ENCODE assay signal across 19 cellular contexts in genomic region chr3:189490337-189490736, GRCh38.
DNase-seq lines count a peak whose midpoint lies in the region; ATAC-seq, FAIRE-seq and TF ChIP-seq lines count a peak whose summit lies in the region.
"Had no signal": no experiment of that assay in that cellular context is flagged by ENCODE, and none has a peak within 500 bp of the region (broad histone marks: within the 10 kb centered on the region; RNA-seq: fewer than 3 reads in every experiment).

No MANE protein-coding gene starts in this region.

- H3K27me3 ChIP-seq in RWPE2 (ENCODE audit: insufficient read depth, poor library complexity, severe bottlenecking) (no peaks in the 10 kb centered on the region), foreskin keratinocyte (no peaks in the 10 kb centered on the region), small intestine (ENCODE audit: control insufficient read depth in 2 of 2, insufficient read depth in 2 of 2, low read length in 2 of 2) (peaks cover 0 to 2% of the 10 kb centered on the region in 2 donors), body of pancreas (no peaks in the 10 kb centered on the region)
- H3K27me3 ChIP-seq: SJSA1 had no signal

- H3K4me3 ChIP-seq in RWPE2 (ENCODE audit: severe bottlenecking) = no peak overlapping the region
- no peak overlapping the region for H3K4me3 ChIP-seq in small intestine (ENCODE audit: low read depth in 1 of 2, low read length in 2 of 2)
- H3K4me3 ChIP-seq in body of pancreas = no peak overlapping the region
- H3K4me3 ChIP-seq: SJSA1 had no signal

- TF ChIP-seq POLR2A in body of pancreas (IDR thresholded peaks at IDR 0.05) = no peak

- peak; percentile 62 for ATAC-seq in HG02610 (IDR thresholded peaks at IDR 0.05; ENCODE audit: unreplicated experiment)
- ATAC-seq in RWPE2 (ENCODE audit: low read depth) = peak; percentile 69
- ATAC-seq in foreskin keratinocyte = peak; percentile 48
- ATAC-seq in body of pancreas = no peak

- H3K36me3 ChIP-seq in RWPE2 (ENCODE audit: low read depth) = no peaks in the 10 kb centered on the region
- no peaks in the 10 kb centered on the region for H3K36me3 ChIP-seq in small intestine (ENCODE audit: control insufficient read depth in 2 of 2, insufficient read depth in 2 of 2, low read length in 2 of 2)
- H3K36me3 ChIP-seq in body of pancreas (replicated peaks in 1 of 2; ENCODE audit: insufficient read depth in 1 of 2, low read depth in 2 of 2) = no peaks in the 10 kb centered on the region
- H3K36me3 ChIP-seq: SJSA1 had no signal

- H3K27ac ChIP-seq in RWPE2 (ENCODE audit: poor library complexity, severe bottlenecking) (peak overlapping the region; percentile 88), foreskin keratinocyte (peak overlapping the region; percentile 56), small intestine (ENCODE audit: low read depth in 1 of 2, low read length in 1 of 2) (no peak overlapping the region), body of pancreas (no peak overlapping the region)
- H3K27ac ChIP-seq: C4-2B, SJSA1 had no signal

- DNase-seq in RWPE2 (ENCODE audit: low spot score) = no peak
- DNase-seq in foreskin keratinocyte = peak; percentile 43 to 63
- peak; percentile 84 for DNase-seq in small intestine
- DNase-seq in body of pancreas = no peak
- DNase-seq in foreskin melanocyte = no peak
- DNase-seq in KG1 (lab: John Stamatoyannopoulos, UW) = no peak
- DNase-seq: GF-D8; MV-4-11; NCI-H1417; NCI-H187 treated with DMSO at 0.1 percent for 48 hours; NCI-H69; NK-92 treated with Interleukin-12 subunit alpha and Interleukin-12 subunit beta, amount 100 ng/mL, for 24 hours; OCI-M1 had no signal

- intact Hi-C loops in body of pancreas (cut with DNase I) = no loop called here

- 20 to 63% (median 38%) methylated on average over 1 of the region's 1 CpG for WGBS in small intestine, 3 donors
- 3 to 21% methylated on average over 1 of the region's 1 CpG for WGBS in body of pancreas, 2 donors

- peaks cover 31% of the 10 kb centered on the region for H3K4me1 ChIP-seq in RWPE2 (ENCODE audit: insufficient read depth, poor library complexity, severe bottlenecking)
- peaks cover 11% of the 10 kb centered on the region for H3K4me1 ChIP-seq in foreskin keratinocyte
- peaks cover 0 to 5% of the 10 kb centered on the region in 2 donors for H3K4me1 ChIP-seq in small intestine (ENCODE audit: control insufficient read depth in 2 of 2, insufficient read depth in 1 of 2, low read depth in 1 of 2, low read length in 1 of 2)
- no peaks in the 10 kb centered on the region for H3K4me1 ChIP-seq in body of pancreas

- no peak for TF ChIP-seq CTCF in RWPE2 (IDR thresholded peaks at IDR 0.05; ENCODE audit: poor library complexity, severe bottlenecking)
- TF ChIP-seq CTCF in foreskin keratinocyte (conservative IDR thresholded peaks at IDR 0.05) = no peak
- TF ChIP-seq CTCF in body of pancreas (IDR thresholded peaks at IDR 0.05) = no peak

- no peak for FAIRE-seq in small intestine (lab: Jason Lieb, UNC)
- FAIRE-seq: GM12891, GM18507, H1 had no signal

- H3K9me3 ChIP-seq in RWPE2 (ENCODE audit: severe bottlenecking) = no peaks in the 10 kb centered on the region
- no peaks in the 10 kb centered on the region for H3K9me3 ChIP-seq in small intestine (ENCODE audit: control insufficient read depth, low read depth)
- H3K9me3 ChIP-seq in body of pancreas = no peaks in the 10 kb centered on the region
- H3K9me3 ChIP-seq: SJSA1 had no signal

Comparison
In these comparisons a context has a peak if more than half of its experiments do, and no peak if none do; other contexts are left out.
1. DNase-seq: peak in foreskin keratinocyte (2 of 2) and small intestine (single experiment); none in RWPE2 (single experiment), body of pancreas (0 of 4), foreskin melanocyte (single experiment) and KG1 (single experiment).
2. H3K27ac ChIP-seq: peak in RWPE2 (single experiment) and foreskin keratinocyte (single experiment); none in small intestine (0 of 2) and body of pancreas (0 of 4).